Comparison of ENCODE assay signal across 1 cellular context in the genomic region with DNA sequence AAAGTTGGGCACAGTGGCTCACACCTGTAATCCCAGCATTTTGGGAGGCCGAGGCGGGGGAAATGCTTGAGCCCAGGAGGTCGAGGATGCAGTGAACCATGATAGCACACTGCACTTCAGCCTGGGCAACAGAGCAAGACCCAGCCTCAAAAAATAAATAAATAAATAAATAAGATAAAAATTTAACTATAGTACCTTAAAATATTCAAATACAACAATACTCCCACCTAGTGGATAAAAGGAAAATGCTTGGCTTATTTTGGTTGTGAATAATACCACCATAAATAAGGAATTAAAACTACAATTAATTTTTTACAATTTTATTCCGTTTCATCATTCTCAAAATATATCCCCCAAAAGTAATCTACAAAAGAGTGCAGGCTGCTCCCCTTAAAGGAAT.
TF ChIP-seq lines count a peak whose summit lies in the region.

No MANE protein-coding gene starts in this region.

TF ChIP-seq in GM23338, 12 proteins besides CTCF, POLR2A, EP300 and RAD21 (continued from another document):
- TF ChIP-seq, protein P1, sequence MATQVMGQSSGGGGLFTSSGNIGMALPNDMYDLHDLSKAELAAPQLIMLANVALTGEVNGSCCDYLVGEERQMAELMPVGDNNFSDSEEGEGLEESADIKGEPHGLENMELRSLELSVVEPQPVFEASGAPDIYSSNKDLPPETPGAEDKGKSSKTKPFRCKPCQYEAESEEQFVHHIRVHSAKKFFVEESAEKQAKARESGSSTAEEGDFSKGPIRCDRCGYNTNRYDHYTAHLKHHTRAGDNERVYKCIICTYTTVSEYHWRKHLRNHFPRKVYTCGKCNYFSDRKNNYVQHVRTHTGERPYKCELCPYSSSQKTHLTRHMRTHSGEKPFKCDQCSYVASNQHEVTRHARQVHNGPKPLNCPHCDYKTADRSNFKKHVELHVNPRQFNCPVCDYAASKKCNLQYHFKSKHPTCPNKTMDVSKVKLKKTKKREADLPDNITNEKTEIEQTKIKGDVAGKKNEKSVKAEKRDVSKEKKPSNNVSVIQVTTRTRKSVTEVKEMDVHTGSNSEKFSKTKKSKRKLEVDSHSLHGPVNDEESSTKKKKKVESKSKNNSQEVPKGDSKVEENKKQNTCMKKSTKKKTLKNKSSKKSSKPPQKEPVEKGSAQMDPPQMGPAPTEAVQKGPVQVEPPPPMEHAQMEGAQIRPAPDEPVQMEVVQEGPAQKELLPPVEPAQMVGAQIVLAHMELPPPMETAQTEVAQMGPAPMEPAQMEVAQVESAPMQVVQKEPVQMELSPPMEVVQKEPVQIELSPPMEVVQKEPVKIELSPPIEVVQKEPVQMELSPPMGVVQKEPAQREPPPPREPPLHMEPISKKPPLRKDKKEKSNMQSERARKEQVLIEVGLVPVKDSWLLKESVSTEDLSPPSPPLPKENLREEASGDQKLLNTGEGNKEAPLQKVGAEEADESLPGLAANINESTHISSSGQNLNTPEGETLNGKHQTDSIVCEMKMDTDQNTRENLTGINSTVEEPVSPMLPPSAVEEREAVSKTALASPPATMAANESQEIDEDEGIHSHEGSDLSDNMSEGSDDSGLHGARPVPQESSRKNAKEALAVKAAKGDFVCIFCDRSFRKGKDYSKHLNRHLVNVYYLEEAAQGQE (IDR thresholded peaks at IDR 0.05; ENCODE audit: unreplicated experiment) = no peak
- TF ChIP-seq EZH2phosphoT487 (IDR thresholded peaks at IDR 0.05; ENCODE audit: unreplicated experiment) (no peak), ZNF462 (CRISPR knock-in tag; IDR thresholded peaks at IDR 0.05) (no peak), STAT1 (IDR thresholded peaks at IDR 0.05; ENCODE audit: unreplicated experiment) (no peak), JUNB (IDR thresholded peaks at IDR 0.05; ENCODE audit: unreplicated experiment) (no peak), EZH2 (IDR thresholded peaks at IDR 0.05; ENCODE audit: low read depth, unreplicated experiment) (no peak), ZNF114 (CRISPR knock-in tag; IDR thresholded peaks at IDR 0.05) (no peak), ZNF331 (CRISPR knock-in tag; IDR thresholded peaks at IDR 0.05; ENCODE audit: low read depth) (no peak), POLR2AphosphoS5 (IDR thresholded peaks at IDR 0.05; ENCODE audit: low read depth) (no peak), CREB1 (CRISPR knock-in tag; IDR thresholded peaks at IDR 0.05; ENCODE audit: low read depth) (no peak)
- TF ChIP-seq, protein P2, sequence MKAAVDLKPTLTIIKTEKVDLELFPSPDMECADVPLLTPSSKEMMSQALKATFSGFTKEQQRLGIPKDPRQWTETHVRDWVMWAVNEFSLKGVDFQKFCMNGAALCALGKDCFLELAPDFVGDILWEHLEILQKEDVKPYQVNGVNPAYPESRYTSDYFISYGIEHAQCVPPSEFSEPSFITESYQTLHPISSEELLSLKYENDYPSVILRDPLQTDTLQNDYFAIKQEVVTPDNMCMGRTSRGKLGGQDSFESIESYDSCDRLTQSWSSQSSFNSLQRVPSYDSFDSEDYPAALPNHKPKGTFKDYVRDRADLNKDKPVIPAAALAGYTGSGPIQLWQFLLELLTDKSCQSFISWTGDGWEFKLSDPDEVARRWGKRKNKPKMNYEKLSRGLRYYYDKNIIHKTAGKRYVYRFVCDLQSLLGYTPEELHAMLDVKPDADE (IDR thresholded peaks at IDR 0.05) = no peak
